Comparison of ENCODE assay signal across 19 cellular contexts in genomic region chr5:149839761-149840160, GRCh38.
DNase-seq lines count a peak whose midpoint lies in the region; ATAC-seq, FAIRE-seq and TF ChIP-seq lines count a peak whose summit lies in the region.
"Had no signal": no experiment of that assay in that cellular context is flagged by ENCODE, and none has a peak within 500 bp of the region (broad histone marks: within the 10 kb centered on the region; RNA-seq: fewer than 3 reads in every experiment).

No MANE protein-coding gene starts in this region.

- no peak overlapping the region for H3K4ac ChIP-seq in mesenchymal stem cell (ENCODE audit: low read depth in 1 of 2, low read length in 2 of 2)

- TF ChIP-seq EP300 in A549 (IDR thresholded peaks at IDR 0.05): no peak

- no peak for FAIRE-seq in A549 (lab: Jason Lieb, UNC)

- no peak overlapping the region for H3K14ac ChIP-seq in mesenchymal stem cell (ENCODE audit: low read length in 2 of 2)

- CTCF ChIA-PET in A549 (lab: Yijun Ruan, JAX): interaction anchor here (1.1 to 35.9 kb wide), 13 partner anchors 6 to 200 kb away, joined by 3 to 768 read pairs (median 27); partner anchors contain the start of gene SLC26A2

- H3K4me2 ChIP-seq in A549 (no peak overlapping the region), mesenchymal stem cell (ENCODE audit: low read length, poor library complexity, severe bottlenecking) (no peak overlapping the region)
- H3K4me2 ChIP-seq: KMS-11 had no signal

- no peak overlapping the region for H2AFZ ChIP-seq in mesenchymal stem cell (ENCODE audit: low read depth, low read length)

- peak overlapping the region; percentile 42 for H2AK5ac ChIP-seq in mesenchymal stem cell (ENCODE audit: low read length, severe bottlenecking)

- peak overlapping the region; percentile 25 to 41; a peak in 3 of 6 replicates for H3K27ac ChIP-seq in A549
- H3K27ac ChIP-seq in HUES64 (ENCODE audit: low read depth, low read length): no peak overlapping the region
- no peak overlapping the region for H3K27ac ChIP-seq in mesenchymal stem cell (ENCODE audit: low read length, poor library complexity, severe bottlenecking)
- H3K27ac ChIP-seq: ascending aorta, KMS-11 had no signal

- H3K36me3 ChIP-seq in HUES64 (ENCODE audit: insufficient read depth, low read length): no peaks in the 10 kb centered on the region
- H3K36me3 ChIP-seq in mesenchymal stem cell (ENCODE audit: control insufficient read depth in 1 of 2, insufficient read depth in 2 of 2, low read depth in 1 of 2, low read length in 2 of 2): peaks cover 0 to 18% of the 10 kb centered on the region in 2 experiments
- H3K36me3 ChIP-seq in BE2C: peaks cover 33% of the 10 kb centered on the region
- H3K36me3 ChIP-seq: ascending aorta had no signal

- no peak for TF ChIP-seq POLR2A in A549 (IDR thresholded peaks at IDR 0.05; ENCODE audit: low read length)

- no peak overlapping the region for H2BK5ac ChIP-seq in mesenchymal stem cell (ENCODE audit: low read depth, low read length, poor library complexity, severe bottlenecking)

- no peak overlapping the region for H2BK120ac ChIP-seq in mesenchymal stem cell (ENCODE audit: low read depth, low read length)

- H4K91ac ChIP-seq in mesenchymal stem cell (ENCODE audit: low read length): no peak overlapping the region

- POLR2A ChIA-PET in A549 (lab: Yijun Ruan, JAX): interaction anchor here (3.2 kb wide), 1 partner anchor 120 kb away, joined by 30 read pairs; the partner anchor contains the start of gene SLC26A2

- TF ChIP-seq CTCF in A549 (IDR thresholded peaks at IDR 0.05) (no peak), BE2C (IDR thresholded peaks at IDR 0.05; ENCODE audit: low read depth, low read length) (no peak)

- peak overlapping the region in 1 of 2 experiments; percentile 26 for H3K18ac ChIP-seq in mesenchymal stem cell (ENCODE audit: low read depth in 1 of 2, low read length in 2 of 2)

- DNase-seq in A549 (ENCODE audit: low read depth in 1 of 2, low spot score in 1 of 2) (no peak), mesenchymal stem cell (no peak), BE2C (no peak), activated gamma-delta T cell treated with Interleukin-2 at 50 U/mL for 16 hours (no peak), HuH-7 (ENCODE audit: low spot score) (no peak)
- DNase-seq: activated CD4-positive, CD25-positive, alpha-beta regulatory T cell treated with anti-CD3 and anti-CD28 coated beads, Interleukin-2, amount 50 U/mL, for 72 hours; activated CD8-positive, alpha-beta memory T cell treated with anti-CD3 and anti-CD28 coated beads, Interleukin-2, amount 10 ng/mL, durations not matched to agents 7 days and 5 days; activated effector memory CD4-positive, alpha-beta T cell treated with anti-CD3 and anti-CD28 coated beads, Interleukin-2, amount 50 U/mL, for 16 hours; COR-L47; cortex of kidney; erythroblast; naive B cell; NCI-H1436 treated with DMSO at 0.1 percent for 48 hours; SHP77 treated with DMSO at 0.1 percent for 48 hours had no signal

- TF ChIP-seq RAD21 in A549 (conservative IDR thresholded peaks at IDR 0.05 in 1 of 2, IDR thresholded peaks at IDR 0.05 in 1 of 2): no peak

- ATAC-seq in A549 (no peak), esophagus mucosa (peak; percentile 20), HG03159 (IDR thresholded peaks at IDR 0.05; ENCODE audit: unreplicated experiment) (no peak)
- ATAC-seq: activated CD8-positive, alpha-beta memory T cell treated with anti-CD3 and anti-CD28 coated beads, Interleukin-2, amount 10 ng/mL, durations not matched to agents 7 days and 5 days had no signal

- no peak overlapping the region for H3K23ac ChIP-seq in mesenchymal stem cell (ENCODE audit: low read length in 2 of 2)

- H3K9me3 ChIP-seq in A549 (no peaks in the 10 kb centered on the region), HUES64 (ENCODE audit: insufficient read depth, low read depth, low read length) (no peaks in the 10 kb centered on the region), mesenchymal stem cell (ENCODE audit: control insufficient read depth, low read length) (no peaks in the 10 kb centered on the region), BE2C (no peaks in the 10 kb centered on the region)
- H3K9me3 ChIP-seq: ascending aorta had no signal

- WGBS in A549 (ENCODE audit: missing lambda C conversion rate): 93% methylated on average over 12 of the region's 16 CpGs
- 89% methylated on average over 16 of the region's 16 CpGs for WGBS in HUES64
- 79% methylated on average over 16 of the region's 16 CpGs for WGBS in mesenchymal stem cell

- H3K9ac ChIP-seq in HUES64 (ENCODE audit: low read depth, low read length) (peak overlapping the region; percentile 43; the same call in 1 of the 2 replicates), mesenchymal stem cell (ENCODE audit: low read length) (no peak overlapping the region)
- H3K9ac ChIP-seq: KMS-11 had no signal

- H3K4me3 ChIP-seq in A549 (no peak overlapping the region), HUES64 (ENCODE audit: low read length) (no peak overlapping the region), mesenchymal stem cell (ENCODE audit: insufficient read depth in 1 of 2, low read depth in 1 of 2, low read length in 2 of 2) (no peak overlapping the region), BE2C (ENCODE audit: low read depth, low read length) (no peak overlapping the region)
- H3K4me3 ChIP-seq: ascending aorta had no signal

- no peak overlapping the region for H2BK12ac ChIP-seq in mesenchymal stem cell (ENCODE audit: low read length in 2 of 2)

- H3K79me1 ChIP-seq in mesenchymal stem cell (replicated peaks; ENCODE audit: low read length, poor library complexity, severe bottlenecking): no peaks in the 10 kb centered on the region

- H2BK15ac ChIP-seq in mesenchymal stem cell (ENCODE audit: low read depth, poor library complexity, severe bottlenecking): no peak overlapping the region

- H3K27me3 ChIP-seq in HUES64 (ENCODE audit: insufficient read depth, low read length) (no peaks in the 10 kb centered on the region), mesenchymal stem cell (ENCODE audit: control insufficient read depth in 1 of 2, insufficient read depth in 1 of 2, low read length in 2 of 2) (no peaks in the 10 kb centered on the region), BE2C (no peaks in the 10 kb centered on the region)
- H3K27me3 ChIP-seq: ascending aorta had no signal

- H4K8ac ChIP-seq in mesenchymal stem cell (ENCODE audit: low read length): no peak overlapping the region

- H3K4me1 ChIP-seq in A549: peaks cover 20% of the 10 kb centered on the region
- H3K4me1 ChIP-seq in HUES64 (ENCODE audit: insufficient read depth, low read length): no peaks in the 10 kb centered on the region; the same call in 1 of the 2 replicates
- peaks cover 18% of the 10 kb centered on the region for H3K4me1 ChIP-seq in mesenchymal stem cell (ENCODE audit: control insufficient read depth, insufficient read depth, low read depth, low read length)
- H3K4me1 ChIP-seq in BE2C: no peaks in the 10 kb centered on the region
- H3K4me1 ChIP-seq: ascending aorta had no signal

TF ChIP-seq in A549, 52 proteins besides CTCF, POLR2A, EP300 and RAD21:
- no peak for TF ChIP-seq FOSB (CRISPR knock-in tag; IDR thresholded peaks at IDR 0.05)
- TF ChIP-seq CBX2 (IDR thresholded peaks at IDR 0.05; ENCODE audit: borderline replicate concordance, low read depth): no peak
- TF ChIP-seq, protein P1, sequence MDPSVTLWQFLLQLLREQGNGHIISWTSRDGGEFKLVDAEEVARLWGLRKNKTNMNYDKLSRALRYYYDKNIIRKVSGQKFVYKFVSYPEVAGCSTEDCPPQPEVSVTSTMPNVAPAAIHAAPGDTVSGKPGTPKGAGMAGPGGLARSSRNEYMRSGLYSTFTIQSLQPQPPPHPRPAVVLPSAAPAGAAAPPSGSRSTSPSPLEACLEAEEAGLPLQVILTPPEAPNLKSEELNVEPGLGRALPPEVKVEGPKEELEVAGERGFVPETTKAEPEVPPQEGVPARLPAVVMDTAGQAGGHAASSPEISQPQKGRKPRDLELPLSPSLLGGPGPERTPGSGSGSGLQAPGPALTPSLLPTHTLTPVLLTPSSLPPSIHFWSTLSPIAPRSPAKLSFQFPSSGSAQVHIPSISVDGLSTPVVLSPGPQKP (IDR thresholded peaks at IDR 0.05; ENCODE audit: low read depth, low read length): no peak
- no peak for TF ChIP-seq PHF8 (IDR thresholded peaks at IDR 0.05; ENCODE audit: borderline replicate concordance, low read depth)
- TF ChIP-seq CHD2 (IDR thresholded peaks at IDR 0.05; ENCODE audit: low read length, partially characterized antibody): no peak
- no peak for TF ChIP-seq RCOR1 (IDR thresholded peaks at IDR 0.05; ENCODE audit: low read depth, low read length)
- TF ChIP-seq USF2 (IDR thresholded peaks at IDR 0.05): no peak
- no peak for TF ChIP-seq BHLHE40 (IDR thresholded peaks at IDR 0.05; ENCODE audit: low read depth, low read length)
- TF ChIP-seq ZSCAN20 (CRISPR knock-in tag; IDR thresholded peaks at IDR 0.05): no peak
- TF ChIP-seq, protein P2, sequence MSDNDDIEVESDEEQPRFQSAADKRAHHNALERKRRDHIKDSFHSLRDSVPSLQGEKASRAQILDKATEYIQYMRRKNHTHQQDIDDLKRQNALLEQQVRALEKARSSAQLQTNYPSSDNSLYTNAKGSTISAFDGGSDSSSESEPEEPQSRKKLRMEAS (IDR thresholded peaks at IDR 0.05): no peak
- no peak for TF ChIP-seq SREBF2 (IDR thresholded peaks at IDR 0.05)
- no peak for TF ChIP-seq ESRRA (IDR thresholded peaks at IDR 0.05; ENCODE audit: borderline replicate concordance, low read length)
- no peak for TF ChIP-seq RNF2 (IDR thresholded peaks at IDR 0.05; ENCODE audit: borderline replicate concordance, low read depth)
- no peak for TF ChIP-seq HOXA7 (CRISPR knock-in tag; IDR thresholded peaks at IDR 0.05)
- no peak for TF ChIP-seq RFX5 (IDR thresholded peaks at IDR 0.05)
- no peak for TF ChIP-seq CBX8 (IDR thresholded peaks at IDR 0.05)
- no peak for TF ChIP-seq NPAS2 (CRISPR knock-in tag; IDR thresholded peaks at IDR 0.05; ENCODE audit: borderline replicate concordance)

Comparison
In these comparisons a context has a peak if more than half of its experiments do, and no peak if none do; other contexts are left out.
1. H3K27ac ChIP-seq: peak in A549 (2 of 2); none in HUES64 (single experiment) and mesenchymal stem cell (single experiment).